In the genomic region with DNA sequence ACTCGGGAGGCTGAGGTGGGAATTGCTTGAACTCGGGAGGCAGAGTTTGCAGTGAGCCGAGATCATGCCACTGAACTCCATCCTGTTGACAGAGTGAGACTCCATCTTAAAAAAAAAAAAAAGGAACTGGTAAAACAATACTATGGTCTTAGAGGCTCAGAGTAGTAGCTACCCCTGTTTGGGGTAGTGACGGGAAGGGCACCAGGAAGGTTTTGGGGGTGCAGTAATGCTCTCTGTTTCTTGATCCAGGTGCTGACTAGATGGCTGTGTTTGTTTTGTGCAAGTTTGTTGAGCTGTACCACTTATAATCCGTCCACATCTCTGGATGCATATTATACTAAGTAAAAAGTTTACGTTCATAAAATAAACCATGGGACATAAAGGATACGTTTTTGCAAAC, we compare ENCODE assay signal across 19 cellular contexts.
"Had no signal": no experiment of that assay in that cellular context is flagged by ENCODE, and none has a peak within 500 bp of the region (broad histone marks: within the 10 kb centered on the region; RNA-seq: fewer than 3 reads in every experiment).

No MANE protein-coding gene starts in this region.

- H3K4me3 Mint-ChIP-seq: dendritic cell treated with granulocyte-macrophage colony-stimulating factor and Interleukin-4, amounts not matched to agents 40 ng/mL and 50 ng/mL, for 4 days; effector memory CD8-positive, alpha-beta T cell; mesothelial cell of epicardium; naive B cell had no signal

- DNase-seq: cortex of kidney; effector CD8-positive, alpha-beta T cell; effector memory CD8-positive, alpha-beta T cell; esophagus squamous epithelium; foreskin fibroblast; foreskin melanocyte; gastrocnemius medialis; glutamatergic neuron; heart right ventricle; hippocampal formation; left cardiac atrium; left lung; left ventricle myocardium superior; lower lobe of right lung; mesenchymal stem cell; mucosa of descending colon; naive B cell had no signal

- H3K4me3 ChIP-seq: esophagus squamous epithelium, gastrocnemius medialis, heart right ventricle, left lung, lower lobe of right lung, mucosa of descending colon had no signal

- H3K4me1 Mint-ChIP-seq: mesothelial cell of epicardium, naive B cell had no signal

- H3K27me3 Mint-ChIP-seq: dendritic cell treated with granulocyte-macrophage colony-stimulating factor and Interleukin-4, amounts not matched to agents 40 ng/mL and 50 ng/mL, for 4 days; effector memory CD8-positive, alpha-beta T cell; naive B cell had no signal

- H3K9me3 ChIP-seq: gastrocnemius medialis had no signal

- H3K27me3 ChIP-seq: esophagus squamous epithelium, gastrocnemius medialis, left lung had no signal

- H3K36me3 ChIP-seq: esophagus squamous epithelium, gastrocnemius medialis, heart right ventricle, left lung, lower lobe of right lung had no signal

- H3K9me3 Mint-ChIP-seq: dendritic cell treated with granulocyte-macrophage colony-stimulating factor and Interleukin-4, amounts not matched to agents 40 ng/mL and 50 ng/mL, for 4 days; effector memory CD8-positive, alpha-beta T cell had no signal

- H3K36me3 Mint-ChIP-seq: naive B cell had no signal

- ATAC-seq: effector memory CD8-positive, alpha-beta T cell; gastrocnemius medialis; heart right ventricle; left cardiac atrium; left lung; left ventricle myocardium superior; lower lobe of right lung; mucosa of descending colon had no signal

- H3K27ac Mint-ChIP-seq: dendritic cell treated with granulocyte-macrophage colony-stimulating factor and Interleukin-4, amounts not matched to agents 40 ng/mL and 50 ng/mL, for 4 days; effector memory CD8-positive, alpha-beta T cell; mesothelial cell of epicardium; naive B cell had no signal

- H3K27ac ChIP-seq: esophagus squamous epithelium, gastrocnemius medialis, heart right ventricle, left lung, lower lobe of right lung had no signal

- H3K4me1 ChIP-seq: esophagus squamous epithelium, gastrocnemius medialis, heart right ventricle, left lung, lower lobe of right lung had no signal
